20 cellular contexts compared by ENCODE assay signal in genomic region chr3:31620656-31621055, GRCh38.
DNase-seq lines count a peak whose midpoint lies in the region; ATAC-seq, FAIRE-seq and TF ChIP-seq lines count a peak whose summit lies in the region.
"Had no signal": no experiment of that assay in that cellular context is flagged by ENCODE, and none has a peak within 500 bp of the region (broad histone marks: within the 10 kb centered on the region; RNA-seq: fewer than 3 reads in every experiment).

No MANE protein-coding gene starts in this region.

- peak overlapping the region; percentile 21 for H3K4me3 Mint-ChIP-seq in T-helper 17 cell
- H3K4me3 Mint-ChIP-seq: activated naive CD8-positive, alpha-beta T cell treated with anti-CD3 and anti-CD28 coated beads, Interleukin-2, amount 10 ng/mL, durations not matched to agents 7 days and 5 days had no signal

- peaks cover 12% of the 10 kb centered on the region for H3K4me1 Mint-ChIP-seq in T-helper 17 cell

- in situ Hi-C loops in GM13976 (cut with MboI; ENCODE audit: low sequenced_read_pairs, unreplicated experiment) = no loop called here

- H3K27ac ChIP-seq in A673 (ENCODE audit: low read depth, low read length, poor library complexity, severe bottlenecking) (no peak overlapping the region), small intestine (ENCODE audit: low read depth in 1 of 2, low read length in 1 of 2) (no peak overlapping the region), pancreas (no peak overlapping the region)
- H3K27ac ChIP-seq: KMS-11, sigmoid colon, thoracic aorta had no signal

- no peak overlapping the region for H3K4me3 ChIP-seq in A673 (ENCODE audit: low read depth, low read length, poor library complexity, severe bottlenecking)
- no peak overlapping the region for H3K4me3 ChIP-seq in small intestine (ENCODE audit: low read depth in 1 of 2, low read length in 2 of 2)
- H3K4me3 ChIP-seq in pancreas = no peak overlapping the region
- H3K4me3 ChIP-seq: sigmoid colon, thoracic aorta had no signal

- H3K4me1 ChIP-seq in A673 (ENCODE audit: insufficient read depth, low read length, poor library complexity, severe bottlenecking) = no peaks in the 10 kb centered on the region
- H3K4me1 ChIP-seq in small intestine (ENCODE audit: control insufficient read depth in 2 of 2, insufficient read depth in 1 of 2, low read depth in 1 of 2, low read length in 1 of 2) = no peaks in the 10 kb centered on the region
- H3K4me1 ChIP-seq in pancreas = no peaks in the 10 kb centered on the region
- H3K4me1 ChIP-seq: sigmoid colon had no signal

- POLR2A ChIA-PET in A673 (lab: Charles Lee; ENCODE audit: low non-redundant PET) = no interaction called here

- peak overlapping the region; percentile 54 for H3K27ac Mint-ChIP-seq in T-helper 17 cell
- H3K27ac Mint-ChIP-seq: activated naive CD8-positive, alpha-beta T cell treated with anti-CD3 and anti-CD28 coated beads, Interleukin-2, amount 10 ng/mL, durations not matched to agents 7 days and 5 days had no signal

- 77 to 89% (median 81%) methylated on average over 1 of the region's 1 CpG for WGBS in small intestine, 3 donors
- WGBS in pancreas, 2 donors = 84 to 97% methylated on average over 1 of the region's 1 CpG

- TSS peak; percentile 11 for BruUV-seq in A673 (replicated peaks; lab: Mats Ljungman, UMichigan)

- DNase-seq in A673 (ENCODE audit: low spot score) = peak; percentile 13
- no peak for DNase-seq in T-helper 17 cell
- DNase-seq in small intestine = no peak
- DNase-seq in pancreas = no peak
- DNase-seq in GM13976 (ENCODE audit: low spot score) = no peak
- DNase-seq in NAMALWA (ENCODE audit: low spot score) = no peak
- DNase-seq: activated naive CD8-positive, alpha-beta T cell treated with anti-CD3 and anti-CD28 coated beads, Interleukin-2, amount 10 ng/mL, durations not matched to agents 7 days and 5 days; Calu3; GF-D8; left cardiac atrium; NCI-H345; nucleus accumbens; sigmoid colon; SK-N-SH; stimulated activated CD4-positive, alpha-beta T cell treated with anti-CD3 and anti-CD28 coated beads, Interleukin-2, amount 100 ng/mL, for 48 hours had no signal

- CTCF ChIA-PET in A673 (lab: Charles Lee) = no interaction called here

- H3K36me3 Mint-ChIP-seq in T-helper 17 cell (ENCODE audit: low read depth) = peaks cover 11% of the 10 kb centered on the region

- FAIRE-seq in small intestine (lab: Jason Lieb, UNC) = no peak
- FAIRE-seq in pancreas (lab: Jason Lieb, UNC) = no peak
- FAIRE-seq: H1 had no signal

- peak; percentile 41 for ATAC-seq in GM18517 (IDR thresholded peaks at IDR 0.05; ENCODE audit: unreplicated experiment)
- peak; percentile 42 for ATAC-seq in HG02759 (IDR thresholded peaks at IDR 0.05; ENCODE audit: unreplicated experiment)
- no peak for ATAC-seq in T-helper 17 cell
- no peak for ATAC-seq in pancreas
- ATAC-seq: left cardiac atrium had no signal

- H3K36me3 ChIP-seq in A673 (ENCODE audit: insufficient read depth, low read length, poor library complexity, severe bottlenecking) = peaks cover 28% of the 10 kb centered on the region
- no peaks in the 10 kb centered on the region for H3K36me3 ChIP-seq in small intestine (ENCODE audit: control insufficient read depth in 2 of 2, insufficient read depth in 2 of 2, low read length in 2 of 2)
- H3K36me3 ChIP-seq in pancreas = peaks cover 0 to 14% (median 6%) of the 10 kb centered on the region in 3 donors

- no peaks in the 10 kb centered on the region for H3K27me3 Mint-ChIP-seq in T-helper 17 cell
- H3K27me3 Mint-ChIP-seq: activated naive CD8-positive, alpha-beta T cell treated with anti-CD3 and anti-CD28 coated beads, Interleukin-2, amount 10 ng/mL, durations not matched to agents 7 days and 5 days had no signal

- H3K27me3 ChIP-seq in A673 (replicated peaks; ENCODE audit: insufficient read depth, low read depth, low read length, poor library complexity) = no peaks in the 10 kb centered on the region
- H3K27me3 ChIP-seq in small intestine (ENCODE audit: control insufficient read depth in 2 of 2, insufficient read depth in 2 of 2, low read length in 2 of 2) = no peaks in the 10 kb centered on the region
- no peaks in the 10 kb centered on the region for H3K27me3 ChIP-seq in pancreas
- H3K27me3 ChIP-seq: sigmoid colon had no signal

- no peak for TF ChIP-seq CTCF in A673 (conservative IDR thresholded peaks at IDR 0.05; ENCODE audit: low read depth, low read length)
- TF ChIP-seq CTCF in pancreas (IDR thresholded peaks at IDR 0.05) = no peak
- TF ChIP-seq CTCF in GM13976 (IDR thresholded peaks at IDR 0.05; ENCODE audit: borderline replicate concordance, control extremely low read depth, extremely low read depth, insufficient read depth, missing control alignments) = no peak

- H3K9me3 ChIP-seq in A673 (ENCODE audit: low read depth, low read length, poor library complexity, severe bottlenecking) = no peaks in the 10 kb centered on the region
- no peaks in the 10 kb centered on the region for H3K9me3 ChIP-seq in T-helper 17 cell (ENCODE audit: control insufficient read depth, low read length, poor library complexity, severe bottlenecking)
- H3K9me3 ChIP-seq in small intestine (ENCODE audit: control insufficient read depth, low read depth) = no peaks in the 10 kb centered on the region
- no peaks in the 10 kb centered on the region for H3K9me3 ChIP-seq in pancreas
- H3K9me3 ChIP-seq: sigmoid colon, SK-N-SH, thoracic aorta had no signal

- intact Hi-C loops in A673 (cut with micrococcal nuclease; ENCODE audit: unreplicated experiment) = no loop called here
- intact Hi-C loops in pancreas (cut with DNase I) = no loop called here

Comparison
In these comparisons a context has a peak if more than half of its experiments do, and no peak if none do; other contexts are left out.
1. ATAC-seq: peak in GM18517 (single experiment) and HG02759 (single experiment); none in T-helper 17 cell (single experiment) and pancreas (0 of 4).